Comparison of ENCODE assay signal across 8 cellular contexts in genomic region chr13:19958119-19959111, GRCh38. TPM values are rescaled to one million over a fixed set of nuclear protein-coding genes. Genes with fewer than 3 reads are reported as not detected.
DNase-seq lines count a peak whose midpoint lies in the region; ATAC-seq and TF ChIP-seq lines count a peak whose summit lies in the region.

Gene ZMYM2, plus strand, starts transcription at chr13:19958727. Its CDS starts 34,346 bp downstream, at chr13:19993073.

- peak within 1 kb of the TSS; percentile 95 for H3K4me3 ChIP-seq in iPS-18a (ENCODE audit: low read length)
- peak within 1 kb of the TSS; percentile 88 for H3K4me3 ChIP-seq in skeletal muscle satellite cell (ENCODE audit: low read length)

- TF ChIP-seq CTCF in VCaP (conservative IDR thresholded peaks at IDR 0.05): no peak

- H3K4me2 ChIP-seq in skeletal muscle satellite cell (ENCODE audit: low read length): peak within 1 kb of the TSS; percentile 95

- H3K36me3 ChIP-seq in iPS-18a (ENCODE audit: control insufficient read depth, low read depth, low read length) (peaks cover 20% of the 10 kb centered on the region), skeletal muscle satellite cell (ENCODE audit: insufficient read depth, low read length) (peaks cover 20% of the 10 kb centered on the region)

- peak within 1 kb of the TSS; percentile 93 for H3K9ac ChIP-seq in iPS-18a (ENCODE audit: low read length)
- peak within 1 kb of the TSS; percentile 90 for H3K9ac ChIP-seq in skeletal muscle satellite cell (ENCODE audit: low read depth, low read length)

- H3K9me3 ChIP-seq in iPS-18a (ENCODE audit: control insufficient read depth, low read depth, low read length): no peaks in the 10 kb centered on the region
- H3K9me3 ChIP-seq in skeletal muscle satellite cell (replicated peaks; ENCODE audit: low read length): no peaks in the 10 kb centered on the region

- peak within 1 kb of the TSS; percentile 97 for H3K27ac ChIP-seq in VCaP
- H3K27ac ChIP-seq in iPS-18a (ENCODE audit: low read length): peak within 1 kb of the TSS; percentile 86

- in situ Hi-C loops in ACHN (cut with HindIII; ENCODE audit: low pct_ligation_motif_present, low pct_unique_long_range_greater_than_20kb, low sequenced_read_pairs): no loop called here
- in situ Hi-C loops in T47D (cut with HindIII; ENCODE audit: low pct_unique_long_range_greater_than_20kb, low sequenced_read_pairs): no loop called here

- peak; percentile 83 for ATAC-seq in GM18907 (IDR thresholded peaks at IDR 0.05; ENCODE audit: unreplicated experiment)
- ATAC-seq in HG03139 (IDR thresholded peaks at IDR 0.05; ENCODE audit: unreplicated experiment): peak; percentile 68

- DNase-seq in ACHN (peak; percentile 93), NCI-H2196 treated with DMSO at 0.1 percent for 48 hours (lab: John Stamatoyannopoulos, UW; ENCODE audit: unreplicated experiment) (peak; percentile 70), T47D (ENCODE audit: low read depth in 1 of 2, low spot score in 1 of 2) (peak; percentile 89 to 97)

- H3K27me3 ChIP-seq in iPS-18a (ENCODE audit: control insufficient read depth, insufficient read depth, low read length) (no peaks in the 10 kb centered on the region), skeletal muscle satellite cell (ENCODE audit: control insufficient read depth, insufficient read depth, low read length) (no peaks in the 10 kb centered on the region)

- H3K4me1 ChIP-seq in iPS-18a (ENCODE audit: control insufficient read depth, low read depth, low read length): peaks cover 21% of the 10 kb centered on the region
- H3K4me1 ChIP-seq in skeletal muscle satellite cell (ENCODE audit: control insufficient read depth, insufficient read depth, low read length): peaks cover 36% of the 10 kb centered on the region

RNA-seq across cellular contexts. Expression of gene ZMYM2, which starts in this region (rescaled TPM):
- total RNA-seq in skeletal muscle satellite cell (2012; rRNA removed): 28.9 and 31.5 TPM in 2 replicates

Comparison
In these comparisons a context has a peak if more than half of its experiments do, and no peak if none do; other contexts are left out.
1. Peak in every context shown above with its lines: DNase-seq, ATAC-seq, H3K4me3 ChIP-seq and H3K27ac ChIP-seq.